ENCODE assay signal across 1 cellular context in the genomic region with DNA sequence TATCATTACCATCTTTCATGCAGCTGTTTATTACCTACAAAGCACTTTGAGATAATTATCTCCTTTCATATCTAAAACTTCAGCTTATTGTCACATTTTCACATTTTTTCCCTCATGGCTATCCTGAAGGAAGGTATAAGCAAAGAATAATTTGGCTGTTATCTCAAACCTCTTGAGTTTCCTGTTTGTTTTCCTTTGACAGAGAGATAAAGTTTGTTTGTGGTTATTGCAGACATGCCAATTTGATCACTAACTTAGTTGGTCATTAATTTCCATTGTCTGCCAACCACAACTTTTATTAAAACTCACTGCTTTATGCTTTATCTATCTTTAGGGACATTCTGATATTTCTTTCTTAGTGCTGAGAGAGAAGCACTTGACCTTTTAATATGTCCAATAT.
TF ChIP-seq lines count a peak whose summit lies in the region.

No MANE protein-coding gene starts in this region.

TF ChIP-seq in HepG2, 621 proteins besides CTCF, POLR2A, EP300 and RAD21 (continued from another document):
- TF ChIP-seq ZNF512B (CRISPR knock-in tag; IDR thresholded peaks at IDR 0.05; ENCODE audit: borderline replicate concordance) (no peak), HNF1A (IDR thresholded peaks at IDR 0.05; ENCODE audit: low read depth) (no peak), HNF1A (CRISPR knock-in tag; IDR thresholded peaks at IDR 0.05; ENCODE audit: borderline replicate concordance) (no peak)
TF ChIP-seq in HepG2: peak in this region for 0.
